Comparison of ENCODE assay signal across 8 cellular contexts in genomic region chr6:151379933-151380847, GRCh38. TPM values are rescaled to one million over a fixed set of nuclear protein-coding genes. Genes with fewer than 3 reads are reported as not detected.
DNase-seq lines count a peak whose midpoint lies in the region; ATAC-seq, FAIRE-seq and TF ChIP-seq lines count a peak whose summit lies in the region.

No MANE protein-coding gene starts in this region.

- peaks cover 11% of the 10 kb centered on the region; the same call in 1 of the 2 replicates for H3K36me3 ChIP-seq in HUES64 (ENCODE audit: insufficient read depth, low read length)
- peaks cover 7% of the 10 kb centered on the region; the same call in 1 of the 3 replicates for H3K36me3 ChIP-seq in K562 (ENCODE audit: control insufficient read depth, insufficient read depth, low read length)
- peaks cover 0 to 12% of the 10 kb centered on the region in 2 donors for H3K36me3 ChIP-seq in neuronal stem cell (replicated peaks in 1 of 2; ENCODE audit: control insufficient read depth in 2 of 2, insufficient read depth in 2 of 2, low read length in 2 of 2)

- FAIRE-seq in K562 (lab: Jason Lieb, UNC), result no peak

- no peaks in the 10 kb centered on the region for H3K9me1 ChIP-seq in K562 (ENCODE audit: control insufficient read depth, insufficient read depth, low read length)

- H3K9ac ChIP-seq in HUES64 (ENCODE audit: low read depth, low read length), result no peak overlapping the region
- peak overlapping the region in 1 of 2 experiments; percentile 81; a peak in 2 of 4 replicates for H3K9ac ChIP-seq in K562 (ENCODE audit: insufficient read depth in 1 of 2, low read depth in 2 of 2, low read length in 2 of 2)
- H3K9ac ChIP-seq in neuronal stem cell (ENCODE audit: low read depth, low read length, poor library complexity), result no peak overlapping the region

- peaks cover 59% of the 10 kb centered on the region for H3K79me2 ChIP-seq in K562 (ENCODE audit: control insufficient read depth, insufficient read depth, low read length)

- H3K27me3 ChIP-seq in HUES64 (ENCODE audit: insufficient read depth, low read length), result no peaks in the 10 kb centered on the region
- no peaks in the 10 kb centered on the region for H3K27me3 ChIP-seq in K562 (ENCODE audit: control insufficient read depth in 2 of 2, insufficient read depth in 2 of 2, low read length in 2 of 2)
- H3K27me3 ChIP-seq in neuronal stem cell (ENCODE audit: control insufficient read depth in 3 of 3, insufficient read depth in 3 of 3, low read depth in 1 of 3, low read length in 3 of 3), result no peaks in the 10 kb centered on the region

- H2BK5ac ChIP-seq in neuronal stem cell (ENCODE audit: low read length), result no peak overlapping the region

- no peak overlapping the region for H2AK5ac ChIP-seq in neuronal stem cell (ENCODE audit: low read depth, low read length)

- no peaks in the 10 kb centered on the region for H3K79me1 ChIP-seq in neuronal stem cell (ENCODE audit: low read depth, low read length)

- no peak for TF ChIP-seq EP300 in K562 (IDR thresholded peaks at IDR 0.05; ENCODE audit: low read length)

- 89% methylated on average over 14 of the region's 14 CpGs for WGBS in HUES64
- WGBS in K562 (ENCODE audit: insufficient coverage, low coverage, missing lambda C conversion rate), result 76% methylated on average over 14 of the region's 14 CpGs
- WGBS in neuronal stem cell (ENCODE audit: extremely low coverage in 2 of 2, insufficient read length in 2 of 2, insufficient replicate concordance in 1 of 2), 2 donors, result no CpG with 5 or more reads among the region's 14 CpGs

- H3K4me1 ChIP-seq in HUES64 (ENCODE audit: insufficient read depth, low read length) (peaks cover 11% of the 10 kb centered on the region), K562 (replicated peaks in 1 of 2; ENCODE audit: control insufficient read depth in 2 of 2, insufficient read depth in 2 of 2, low read length in 2 of 2) (peaks cover 8 to 12% of the 10 kb centered on the region in 2 experiments), neuronal stem cell (ENCODE audit: control insufficient read depth in 2 of 2, insufficient read depth in 1 of 2, low read depth in 1 of 2, low read length in 2 of 2) (peaks cover 0 to 4% of the 10 kb centered on the region in 2 donors)

- CTCF ChIA-PET in K562 (lab: Yijun Ruan, JAX; ENCODE audit: low intra/inter-chr PET ratio), result interaction anchor here (0.6 kb wide), 1 partner anchor 38 kb away, joined by 3 read pairs; no protein-coding TSS in a partner anchor

- H3K9me3 ChIP-seq in HUES64 (ENCODE audit: insufficient read depth, low read depth, low read length) (no peaks in the 10 kb centered on the region), K562 (replicated peaks; ENCODE audit: control insufficient read depth, insufficient read depth, low read depth, low read length) (no peaks in the 10 kb centered on the region), neuronal stem cell (replicated peaks in 1 of 2; ENCODE audit: control insufficient read depth in 2 of 2, insufficient read depth in 1 of 2, low read depth in 1 of 2, low read length in 2 of 2) (peaks cover 0 to 6% of the 10 kb centered on the region in 2 donors)

- no peaks in the 10 kb centered on the region for H4K20me1 ChIP-seq in K562 (replicated peaks; ENCODE audit: control insufficient read depth, insufficient read depth, low read length)

- intact Hi-C loops in K562 (cut with micrococcal nuclease), result no loop called here

- TF ChIP-seq CTCF in K562 (IDR thresholded peaks at IDR 0.05 in 2 of 3, conservative IDR thresholded peaks at IDR 0.05 in 1 of 3; ENCODE audit: insufficient read depth in 2 of 3, low read depth in 1 of 3, low read length in 3 of 3), result no peak

- no peak overlapping the region for H2BK120ac ChIP-seq in neuronal stem cell (ENCODE audit: low read depth, low read length)

- peak overlapping the region; percentile 1 for H3K18ac ChIP-seq in neuronal stem cell (ENCODE audit: low read length)

- H3K4me3 ChIP-seq in HUES64 (ENCODE audit: low read length) (no peak overlapping the region), K562 (no peak overlapping the region), neuronal stem cell (ENCODE audit: low read length in 2 of 2) (no peak overlapping the region)

- 0 out of 2 replicates have a peak overlapping the region, but pooled peaks have one; percentile 4 for H3K4me2 ChIP-seq in K562 (ENCODE audit: insufficient read depth, low read length)
- H3K4me2 ChIP-seq in neuronal stem cell (ENCODE audit: insufficient read depth, low read length, poor library complexity, severe bottlenecking), result no peak overlapping the region

- no TSS peak for BruUV-seq in K562 (replicated peaks; lab: Mats Ljungman, UMichigan)

- no peak overlapping the region for H4K91ac ChIP-seq in neuronal stem cell (ENCODE audit: low read depth, low read length, poor library complexity)

- POLR2A ChIA-PET in K562 (lab: Yijun Ruan, JAX), result interaction anchor here (0.6 to 0.7 kb wide), 2 partner anchors 10 to 340 kb away, joined by 3 read pairs; no protein-coding TSS in a partner anchor

- no peak overlapping the region for H4K8ac ChIP-seq in neuronal stem cell (ENCODE audit: low read depth, low read length)

- peak overlapping the region; percentile 1 for H3K23ac ChIP-seq in neuronal stem cell (ENCODE audit: low read depth, low read length, poor library complexity)

- ATAC-seq in GM21381 (IDR thresholded peaks at IDR 0.05; ENCODE audit: unreplicated experiment) (peak; percentile 63), K562 (peak; percentile 50)

- no peak overlapping the region for H2BK15ac ChIP-seq in neuronal stem cell (ENCODE audit: low read length)

- no peak for TF ChIP-seq RAD21 in K562 (CRISPR knock-in tag; conservative IDR thresholded peaks at IDR 0.05 in 1 of 2, IDR thresholded peaks at IDR 0.05 in 1 of 2)

- no peak for TF ChIP-seq POLR2A in K562 (conservative IDR thresholded peaks at IDR 0.05)

- no peak overlapping the region for H3K4ac ChIP-seq in neuronal stem cell (ENCODE audit: low read length)

- no peak overlapping the region for H3K14ac ChIP-seq in neuronal stem cell (ENCODE audit: low read length)

- 0 out of 2 replicates have a peak overlapping the region, but pooled peaks have one; percentile 29 for H3K27ac ChIP-seq in HUES64 (ENCODE audit: low read depth, low read length)
- no peak overlapping the region for H3K27ac ChIP-seq in K562 (ENCODE audit: extremely low read depth, low read depth, low read length)
- H3K27ac ChIP-seq in neuronal stem cell (replicated peaks; ENCODE audit: low read length), result no peak overlapping the region

- H2BK12ac ChIP-seq in neuronal stem cell (ENCODE audit: low read length), result no peak overlapping the region

- DNase-seq in ELF-1 (ENCODE audit: low read depth, low spot score) (peak; percentile 23), K562 (ENCODE audit: extremely low read depth in 1 of 4, low spot score in 3 of 4) (no peak), neuronal stem cell (ENCODE audit: low spot score) (no peak), HCEC 1CT (no peak), NCI-H1436 (lab: John Stamatoyannopoulos, UW) (no peak), middle frontal gyrus (ENCODE audit: extremely low spot score, low spot score) (no peak)

- in situ Hi-C loops in K562 (cut with MboI), result no loop called here

- H2AFZ ChIP-seq in K562 (ENCODE audit: low read depth, low read length), result peak overlapping the region; percentile 53
- no peak overlapping the region for H2AFZ ChIP-seq in neuronal stem cell (ENCODE audit: low read length)

TF ChIP-seq in K562, 482 proteins besides CTCF, POLR2A, EP300 and RAD21 (continues in another document):
- TF ChIP-seq CHD1 (IDR thresholded peaks at IDR 0.05; ENCODE audit: low read length) (no peak), LARP7 (IDR thresholded peaks at IDR 0.05) (no peak)

RNA-seq across cellular contexts. Expression of gene ZBTB2, which starts 11.2 kb away (rescaled TPM):
- 24.3 TPM for polyA plus RNA-seq in HUES64 (2013, experiment 1 of 2)
- polyA plus RNA-seq in HUES64 (2013, experiment 2 of 2), result 22.1 TPM
- 5.8 and 7.3 TPM in 2 replicates for total RNA-seq in K562 (2011; cell fraction: chromatin; rRNA removed; ENCODE audit: low replicate concordance)
- total RNA-seq in K562 (2011; cell fraction: nucleolus; rRNA removed), result 2.9 and 3.5 TPM in 2 replicates
- total RNA-seq in K562 (2011; cell fraction: nucleoplasm; rRNA removed), result 4.9 and 6.0 TPM in 2 replicates
- 13.3 and 17.3 TPM in 2 replicates for total RNA-seq in K562 (2014; rRNA removed)
- 17.0 and 18.9 TPM in 2 replicates for total RNA-seq in K562 (2014; rRNA removed; fragmentation: Illumina TruSeq; extraction: Trizol)
- total RNA-seq in K562 (2015; rRNA removed; fragmentation: Illumina TruSeq; extraction: Trizol), result 21.8 and 23.3 TPM in 2 replicates
- total RNA-seq in K562 (2021), result 15.2 and 16.4 TPM in 2 replicates
- polyA plus RNA-seq in K562 (2011; rRNA removed), result 12.7 and 17.2 TPM in 2 replicates
- polyA plus RNA-seq in K562 (2011; cell fraction: cytosol; rRNA removed), result 12.9 and 17.2 TPM in 2 replicates
- 6.1 and 6.8 TPM in 2 replicates for polyA plus RNA-seq in K562 (2011; cell fraction: nucleus; rRNA removed)
- polyA plus RNA-seq in K562 (2012), result 12.4 and 14.8 TPM in 2 replicates
- 20.8 and 26.2 TPM in 2 replicates for polyA plus RNA-seq in K562 (2014; fragmentation: Illumina TruSeq; extraction: Trizol)
- 1 to 10 TPM; 5.1 to 6.0 TPM for polyA plus RNA-seq in K562 (2014; fragmentation: Nextera tagmentation; extraction: Ambion mirVana)
- 14.5 and 18.1 TPM in 2 replicates for polyA plus RNA-seq in K562 (2014; rRNA removed)
- polyA minus RNA-seq in K562 (2011; rRNA and poly(A)+ RNA removed), result 18.4 and 28.1 TPM in 2 replicates
- polyA minus RNA-seq in K562 (2011; cell fraction: cytosol; rRNA and poly(A)+ RNA removed), result 5.6 and 9.1 TPM in 2 replicates
- 2.6 and 3.8 TPM in 2 replicates for polyA minus RNA-seq in K562 (2011; cell fraction: nucleus; rRNA and poly(A)+ RNA removed)
- polyA plus RNA-seq in neuronal stem cell (2013, experiment 1 of 2), result 8.2 TPM
- polyA plus RNA-seq in neuronal stem cell (2013, experiment 2 of 2), result 7.9 TPM
